ENCODE assay signal across 9 cellular contexts in the genomic region with DNA sequence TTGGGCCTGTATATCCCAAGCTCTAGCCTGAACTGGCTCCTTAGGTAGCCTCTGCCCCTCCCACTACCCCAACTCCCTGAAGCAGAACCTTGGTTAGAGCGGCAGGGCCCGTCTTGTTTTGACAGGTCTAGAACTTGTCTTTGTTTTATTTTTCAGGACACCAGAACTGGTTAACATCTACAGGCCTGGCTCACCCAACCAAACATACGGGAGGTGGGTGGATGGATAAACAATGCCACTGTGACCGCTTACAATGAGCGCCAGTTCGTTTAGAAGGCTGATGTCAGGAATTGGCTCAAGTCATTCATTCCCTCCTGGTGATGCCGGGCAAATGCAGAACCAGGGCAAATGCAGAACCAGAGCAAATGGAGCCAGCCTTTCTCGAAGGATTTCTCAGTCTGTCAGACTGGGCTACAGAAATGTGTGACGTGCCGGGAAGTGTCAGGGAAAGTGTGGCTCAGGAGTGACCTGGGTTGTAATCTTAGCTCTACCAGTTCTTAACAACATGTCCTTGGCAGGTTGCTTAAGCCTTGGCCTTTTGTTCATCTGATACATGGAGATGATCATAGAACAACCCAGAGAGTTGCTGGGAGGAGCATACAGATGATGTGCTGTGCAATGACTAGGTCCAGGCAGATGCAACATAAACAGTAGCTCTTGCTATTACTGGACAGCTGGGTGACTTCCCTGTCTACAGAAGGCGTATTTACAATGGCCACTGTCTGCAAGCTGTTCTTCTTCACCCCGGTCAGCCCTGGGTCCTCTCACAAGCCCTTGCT. TPM values are rescaled to one million over a fixed set of nuclear protein-coding genes. Genes with fewer than 3 reads are reported as not detected.
A peak's percentile ranks its signal among the peaks of the same experiment; 100 is the strongest.
DNase-seq lines count a peak whose midpoint lies in the region; ATAC-seq and TF ChIP-seq lines count a peak whose summit lies in the region.
"Had no signal": no experiment of that assay in that cellular context is flagged by ENCODE, and none has a peak within 500 bp of the region (broad histone marks: within the 10 kb centered on the region; RNA-seq: fewer than 3 reads in every experiment).

No MANE protein-coding gene starts in this region.

- H4K91ac ChIP-seq in mesenchymal stem cell (ENCODE audit: low read length) = no peak overlapping the region

- H3K36me3 Mint-ChIP-seq in activated CD4-positive, alpha-beta T cell treated with anti-CD3 and anti-CD28 coated beads, Interleukin-2, amount 10 ng/mL, durations not matched to agents 24 days and 14 days (ENCODE audit: low read depth) = no peaks in the 10 kb centered on the region

- DNase-seq in activated CD4-positive, alpha-beta T cell treated with anti-CD3 and anti-CD28 coated beads, Interleukin-2, amount 10 ng/mL, durations not matched to agents 24 days and 14 days = peak; percentile 59
- no peak for DNase-seq in activated CD4-positive, alpha-beta T cell treated with anti-CD3 and anti-CD28 coated beads for 1 hour
- peak; percentile 95 for DNase-seq in cerebellar cortex (ENCODE audit: low spot score)
- DNase-seq in mesenchymal stem cell = peak; percentile 83
- DNase-seq in thoracic aorta (ENCODE audit: low spot score) = peak; percentile 71
- no peak for DNase-seq in effector CD8-positive, alpha-beta T cell (lab: John Stamatoyannopoulos, UW)

- H3K23ac ChIP-seq in mesenchymal stem cell (ENCODE audit: low read length in 2 of 2) = no peak overlapping the region

- H3K4me3 ChIP-seq in mesenchymal stem cell (ENCODE audit: insufficient read depth in 1 of 2, low read depth in 1 of 2, low read length in 2 of 2) (no peak overlapping the region), thoracic aorta (no peak overlapping the region)

- no peaks in the 10 kb centered on the region for H3K9me3 ChIP-seq in mesenchymal stem cell (ENCODE audit: control insufficient read depth, low read length)
- no peaks in the 10 kb centered on the region for H3K9me3 ChIP-seq in thoracic aorta

- no peak overlapping the region for H3K9ac ChIP-seq in mesenchymal stem cell (ENCODE audit: low read length)

- H3K18ac ChIP-seq in mesenchymal stem cell (ENCODE audit: low read depth in 1 of 2, low read length in 2 of 2) = peak overlapping the region in 1 of 2 experiments; percentile 14

- no peak overlapping the region for H3K4me2 ChIP-seq in mesenchymal stem cell (ENCODE audit: low read length, poor library complexity, severe bottlenecking)

- no peaks in the 10 kb centered on the region for H3K79me1 ChIP-seq in mesenchymal stem cell (replicated peaks; ENCODE audit: low read length, poor library complexity, severe bottlenecking)

- H4K8ac ChIP-seq in mesenchymal stem cell (ENCODE audit: low read length) = no peak overlapping the region

- peaks cover 66% of the 10 kb centered on the region for H3K4me1 Mint-ChIP-seq in activated CD4-positive, alpha-beta T cell treated with anti-CD3 and anti-CD28 coated beads, Interleukin-2, amount 10 ng/mL, durations not matched to agents 24 days and 14 days

- H3K4ac ChIP-seq in mesenchymal stem cell (ENCODE audit: low read depth in 1 of 2, low read length in 2 of 2) = no peak overlapping the region

- intact Hi-C loops in activated CD4-positive, alpha-beta T cell treated with anti-CD3 and anti-CD28 coated beads, Interleukin-2, amount 10 ng/mL, durations not matched to agents 24 days and 14 days (cut with micrococcal nuclease) = loop anchor here (10.0 kb wide), 1 partner anchor 490 kb away; a partner anchor contains a TSS

- TF ChIP-seq CTCF in thoracic aorta (IDR thresholded peaks at IDR 0.05) = no peak

- H3K14ac ChIP-seq in mesenchymal stem cell (ENCODE audit: low read length in 2 of 2) = no peak overlapping the region

- H2BK5ac ChIP-seq in mesenchymal stem cell (ENCODE audit: low read depth, low read length, poor library complexity, severe bottlenecking) = no peak overlapping the region

- no peak overlapping the region for H2AFZ ChIP-seq in mesenchymal stem cell (ENCODE audit: low read depth, low read length)

- peak overlapping the region; percentile 76 for H3K4me3 Mint-ChIP-seq in activated CD4-positive, alpha-beta T cell treated with anti-CD3 and anti-CD28 coated beads, Interleukin-2, amount 10 ng/mL, durations not matched to agents 24 days and 14 days

- no peaks in the 10 kb centered on the region for H3K27me3 Mint-ChIP-seq in activated CD4-positive, alpha-beta T cell treated with anti-CD3 and anti-CD28 coated beads, Interleukin-2, amount 10 ng/mL, durations not matched to agents 24 days and 14 days

- H2BK12ac ChIP-seq in mesenchymal stem cell (ENCODE audit: low read length in 2 of 2) = no peak overlapping the region

- no peak overlapping the region for H2BK120ac ChIP-seq in mesenchymal stem cell (ENCODE audit: low read depth, low read length)

- peak overlapping the region; percentile 87 for H3K27ac Mint-ChIP-seq in activated CD4-positive, alpha-beta T cell treated with anti-CD3 and anti-CD28 coated beads, Interleukin-2, amount 10 ng/mL, durations not matched to agents 24 days and 14 days

- H2AK5ac ChIP-seq in mesenchymal stem cell (ENCODE audit: low read length, severe bottlenecking) = no peak overlapping the region

- 86% methylated on average over 12 of the region's 12 CpGs for WGBS in mesenchymal stem cell

- peaks cover 8% of the 10 kb centered on the region in 2 experiments for H3K27me3 ChIP-seq in mesenchymal stem cell (ENCODE audit: control insufficient read depth in 1 of 2, insufficient read depth in 1 of 2, low read length in 2 of 2)
- no peaks in the 10 kb centered on the region for H3K27me3 ChIP-seq in thoracic aorta (replicated peaks; ENCODE audit: insufficient read depth)

- H3K9me3 Mint-ChIP-seq in activated CD4-positive, alpha-beta T cell treated with anti-CD3 and anti-CD28 coated beads, Interleukin-2, amount 10 ng/mL, durations not matched to agents 24 days and 14 days = no peaks in the 10 kb centered on the region

- H3K36me3 ChIP-seq in mesenchymal stem cell (ENCODE audit: control insufficient read depth in 1 of 2, insufficient read depth in 2 of 2, low read depth in 1 of 2, low read length in 2 of 2) = no peaks in the 10 kb centered on the region
- H3K36me3 ChIP-seq in thoracic aorta = no peaks in the 10 kb centered on the region

- no peak overlapping the region for H3K27ac ChIP-seq in mesenchymal stem cell (ENCODE audit: low read length, poor library complexity, severe bottlenecking)
- H3K27ac ChIP-seq in thoracic aorta = peak overlapping the region; percentile 84 to 89

- ATAC-seq in thoracic aorta (ENCODE audit: insufficient number of reproducible peaks, low FRiP score, low read depth) = peak; percentile 38
- ATAC-seq in HG03025 (IDR thresholded peaks at IDR 0.05; ENCODE audit: low FRiP score, unreplicated experiment) = no peak
- ATAC-seq in GM19467 (IDR thresholded peaks at IDR 0.05; ENCODE audit: unreplicated experiment) = no peak

- H2BK15ac ChIP-seq in mesenchymal stem cell (ENCODE audit: low read depth, poor library complexity, severe bottlenecking) = no peak overlapping the region

- H3K4me1 ChIP-seq in mesenchymal stem cell (ENCODE audit: control insufficient read depth, insufficient read depth, low read depth, low read length) (peaks cover 19% of the 10 kb centered on the region), thoracic aorta (ENCODE audit: control insufficient read depth in 1 of 2, low read depth in 2 of 2) (peaks cover 34 to 66% of the 10 kb centered on the region in 2 donors)

RNA-seq across cellular contexts. Expression of a gene that starts 30.5 kb away (rescaled TPM):
- 106 and 108 TPM in 2 replicates for total RNA-seq in activated CD4-positive, alpha-beta T cell treated with anti-CD3 and anti-CD28 coated beads, Interleukin-2, amount 10 ng/mL, durations not matched to agents 24 days and 14 days
- polyA plus RNA-seq in mesenchymal stem cell (2013, experiment 1 of 2) = 23.3 TPM
- 22.9 TPM for polyA plus RNA-seq in mesenchymal stem cell (2013, experiment 2 of 2)
- total RNA-seq in thoracic aorta = 100 to 1,000 TPM; 119 to 164 TPM

RNA-seq across cellular contexts. Expression of a gene that starts 45.3 kb away (rescaled TPM):
- 0.21 and 0.70 TPM in 2 replicates for total RNA-seq in activated CD4-positive, alpha-beta T cell treated with anti-CD3 and anti-CD28 coated beads, Interleukin-2, amount 10 ng/mL, durations not matched to agents 24 days and 14 days
- polyA plus RNA-seq in mesenchymal stem cell (2013, experiment 1 of 2) = under 0.01 TPM
- polyA plus RNA-seq in mesenchymal stem cell (2013, experiment 2 of 2) = not detected
- total RNA-seq in thoracic aorta = under 1 TPM; 0.14 to 0.41 TPM
- polyA plus RNA-seq: AG04450 had no signal

Comparison
In these comparisons a context has a peak if more than half of its experiments do, and no peak if none do; other contexts are left out.
1. DNase-seq: peak in activated CD4-positive, alpha-beta T cell treated with anti-CD3 and anti-CD28 coated beads, Interleukin-2, amount 10 ng/mL, durations not matched to agents 24 days and 14 days (single experiment), cerebellar cortex (single experiment), mesenchymal stem cell (single experiment) and thoracic aorta (single experiment); none in activated CD4-positive, alpha-beta T cell treated with anti-CD3 and anti-CD28 coated beads for 1 hour (single experiment) and effector CD8-positive, alpha-beta T cell (single experiment).